19 cellular contexts compared by ENCODE assay signal in genomic region chr13:68030152-68030809, GRCh38.
DNase-seq lines count a peak whose midpoint lies in the region; ATAC-seq and FAIRE-seq lines count a peak whose summit lies in the region.
"Had no signal": no experiment of that assay in that cellular context is flagged by ENCODE, and none has a peak within 500 bp of the region (broad histone marks: within the 10 kb centered on the region; RNA-seq: fewer than 3 reads in every experiment).

No MANE protein-coding gene starts in this region.

- FAIRE-seq in GM18507 (lab: Jason Lieb, UNC), result peak; percentile 63
- FAIRE-seq: RCC 7860 had no signal

- no peak for DNase-seq in GM18507 (ENCODE audit: extremely low spot score, insufficient read length, low read depth)
- no peak for DNase-seq in activated CD4-positive, alpha-beta T cell treated with anti-CD3 and anti-CD28 coated beads, Interleukin-2, amount 50 U/mL, for 48 hours
- no peak for DNase-seq in OCI-M2 (lab: John Stamatoyannopoulos, UW; ENCODE audit: unreplicated experiment)
- DNase-seq: activated T-cell treated with anti-CD3 and anti-CD28 coated beads, Interleukin-2, amount 50 U/mL, for 72 hours; HCEC 1CT; KBM-7; mucosa of descending colon; NCI-H2029 treated with DMSO at 0.1 percent for 48 hours; NCI-H446; NK-92 treated with Interleukin-12 subunit alpha and Interleukin-12 subunit beta, amount 100 ng/mL, for 24 hours; stimulated activated CD4-positive, alpha-beta T cell treated with anti-CD3 and anti-CD28 coated beads, Interleukin-4, amount 100 ng/mL, for 4 hours; upper lobe of right lung had no signal

- ATAC-seq in GM19463 (IDR thresholded peaks at IDR 0.05; ENCODE audit: unreplicated experiment) (peak; percentile 82), HG02938 (IDR thresholded peaks at IDR 0.05; ENCODE audit: unreplicated experiment) (peak; percentile 59), HG03457 (IDR thresholded peaks at IDR 0.05; ENCODE audit: unreplicated experiment) (peak; percentile 85), HG02870 (IDR thresholded peaks at IDR 0.05; ENCODE audit: unreplicated experiment) (no peak), HG02840 (IDR thresholded peaks at IDR 0.05; ENCODE audit: low FRiP score, unreplicated experiment) (no peak)
- ATAC-seq: activated naive CD4-positive, alpha-beta T cell treated with anti-CD3 and anti-CD28 coated beads, Interleukin-2, amount 50 U/mL, for 72 hours; activated T-cell treated with anti-CD3 and anti-CD28 coated beads, Interleukin-2, amount 50 U/mL, for 72 hours; mucosa of descending colon; upper lobe of right lung had no signal

Comparison
In these comparisons a context has a peak if more than half of its experiments do, and no peak if none do; other contexts are left out.
1. ATAC-seq: peak in GM19463 (single experiment), HG02938 (single experiment) and HG03457 (single experiment); none in HG02870 (single experiment) and HG02840 (single experiment).